Comparison of ENCODE assay signal across 18 cellular contexts in the genomic region with DNA sequence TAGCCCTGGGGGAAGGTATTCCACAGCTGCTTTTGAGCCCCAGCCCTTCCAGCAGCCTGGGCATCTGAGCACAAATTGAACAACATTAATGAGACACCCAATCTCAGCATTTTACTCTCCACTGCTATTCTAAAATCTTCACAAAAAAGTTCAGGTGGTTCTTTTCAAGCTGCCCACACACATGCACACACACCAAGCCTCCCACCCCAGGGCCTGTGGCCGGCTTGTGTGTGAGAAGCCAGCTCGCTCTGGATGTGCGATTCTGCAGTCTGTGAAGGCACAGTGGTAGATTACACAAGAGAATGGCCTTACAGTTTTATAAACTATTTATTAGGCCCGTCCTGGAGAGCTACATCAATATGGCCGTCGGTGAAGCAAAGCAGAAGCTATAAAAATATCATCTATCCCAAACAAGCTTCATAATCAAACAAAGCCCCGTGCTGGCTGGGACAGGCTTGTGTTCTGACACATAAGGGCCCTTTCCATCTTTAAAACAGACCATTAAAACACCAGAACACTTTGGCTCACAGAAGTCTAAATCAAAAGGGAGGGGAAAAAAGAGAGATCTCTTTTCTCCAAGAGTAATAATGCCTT.
DNase-seq lines count a peak whose midpoint lies in the region; ATAC-seq, FAIRE-seq and TF ChIP-seq lines count a peak whose summit lies in the region.
"Had no signal": no experiment of that assay in that cellular context is flagged by ENCODE, and none has a peak within 500 bp of the region (broad histone marks: within the 10 kb centered on the region; RNA-seq: fewer than 3 reads in every experiment).

No MANE protein-coding gene starts in this region.

- H3K4me1 Mint-ChIP-seq in CD4-positive, alpha-beta T cell (ENCODE audit: low read depth), result no peaks in the 10 kb centered on the region
- H3K4me1 Mint-ChIP-seq: B cell; CD8-positive, alpha-beta memory T cell had no signal

- H3K4me3 ChIP-seq in prostate gland, result no peak overlapping the region
- H3K4me3 ChIP-seq: BLaER1 treated with 17β-estradiol and CSF1 and Interleukin-3, amounts not matched to agents 10 nM and 100 nM; GM23248 had no signal

- H3K27ac ChIP-seq in cingulate gyrus (ENCODE audit: low read depth, low read length) (peak overlapping the region; percentile 19), prostate gland (no peak overlapping the region)
- no peak overlapping the region for H3K27ac ChIP-seq in CD4-positive, alpha-beta T cell (ENCODE audit: low read depth, low read length)
- H3K27ac ChIP-seq: BLaER1 treated with 17β-estradiol and CSF1 and Interleukin-3, amounts not matched to agents 10 nM and 100 nM; GM23248 had no signal

- DNase-seq in mucosa of gallbladder (ENCODE audit: low spot score), result peak; percentile 14
- peak; percentile 14 for DNase-seq in prostate gland (ENCODE audit: low spot score)
- no peak for DNase-seq in GM12891 (ENCODE audit: insufficient read length, low spot score)
- DNase-seq in CD4-positive, alpha-beta T cell, result no peak
- no peak for DNase-seq in activated effector memory CD4-positive, alpha-beta T cell treated with Interleukin-2 at 50 U/mL for 16 hours
- no peak for DNase-seq in NCI-H1048 (lab: John Stamatoyannopoulos, UW)
- DNase-seq: CD8-positive, alpha-beta memory T cell; COR-L47; DMS 273 treated with DMSO at 0.1 percent for 48 hours; GM23248; HCEC 1CT had no signal

- TF ChIP-seq CTCF in prostate gland (IDR thresholded peaks at IDR 0.05), result no peak
- no peak for TF ChIP-seq CTCF in CD4-positive, alpha-beta T cell (IDR thresholded peaks at IDR 0.05)

- TF ChIP-seq POLR2A in prostate gland (IDR thresholded peaks at IDR 0.05) (no peak), GM12891 (IDR thresholded peaks at IDR 0.05; ENCODE audit: low read depth, low read length) (no peak)

- POLR2A ChIA-PET in CD4-positive, alpha-beta T cell (lab: Charles Lee), result no interaction called here

- H3K36me3 Mint-ChIP-seq in CD4-positive, alpha-beta T cell (ENCODE audit: low read depth), result no peaks in the 10 kb centered on the region
- H3K36me3 Mint-ChIP-seq: CD8-positive, alpha-beta memory T cell had no signal

- H3K36me3 ChIP-seq in prostate gland, result no peaks in the 10 kb centered on the region
- H3K36me3 ChIP-seq: BLaER1 treated with 17β-estradiol and CSF1 and Interleukin-3, amounts not matched to agents 10 nM and 100 nM had no signal

- intact Hi-C loops in prostate gland (cut with DNase I), result no loop called here
- intact Hi-C loops in CD4-positive, alpha-beta T cell (cut with DNase I, micrococcal nuclease), result no loop called here

- no peaks in the 10 kb centered on the region for H3K27me3 Mint-ChIP-seq in CD4-positive, alpha-beta T cell
- H3K27me3 Mint-ChIP-seq: B cell; CD8-positive, alpha-beta memory T cell had no signal

- CTCF ChIA-PET in CD4-positive, alpha-beta T cell (lab: Charles Lee), result no interaction called here

- no peaks in the 10 kb centered on the region for H3K9me3 Mint-ChIP-seq in CD4-positive, alpha-beta T cell

- no peak overlapping the region for H3K4me3 Mint-ChIP-seq in CD4-positive, alpha-beta T cell
- H3K4me3 Mint-ChIP-seq: B cell; CD8-positive, alpha-beta memory T cell had no signal

- FAIRE-seq in GM12891 (lab: Jason Lieb, UNC), result no peak
- FAIRE-seq: G401.6, GM12892, GM18507, H54 had no signal

- 11% methylated on average over 7 of the region's 7 CpGs for WGBS in prostate gland

- no peak overlapping the region for H3K27ac Mint-ChIP-seq in CD4-positive, alpha-beta T cell
- H3K27ac Mint-ChIP-seq: B cell; CD8-positive, alpha-beta memory T cell had no signal

- no peak for ATAC-seq in CD4-positive, alpha-beta T cell (ENCODE audit: poor library complexity)

- no peaks in the 10 kb centered on the region for H3K4me1 ChIP-seq in prostate gland (replicated peaks)
- H3K4me1 ChIP-seq: BLaER1 treated with 17β-estradiol and CSF1 and Interleukin-3, amounts not matched to agents 10 nM and 100 nM had no signal

- no peaks in the 10 kb centered on the region for H3K27me3 ChIP-seq in prostate gland (replicated peaks; ENCODE audit: insufficient read depth)
- H3K27me3 ChIP-seq in CD4-positive, alpha-beta T cell (ENCODE audit: control insufficient read depth, insufficient read depth, low read length), result no peaks in the 10 kb centered on the region
- H3K27me3 ChIP-seq: BLaER1 treated with 17β-estradiol and CSF1 and Interleukin-3, amounts not matched to agents 10 nM and 100 nM had no signal

- no peaks in the 10 kb centered on the region for H3K9me3 ChIP-seq in prostate gland
- no peaks in the 10 kb centered on the region for H3K9me3 ChIP-seq in CD4-positive, alpha-beta T cell (ENCODE audit: control insufficient read depth, low read length)
- H3K9me3 ChIP-seq: BLaER1 treated with 17β-estradiol and CSF1 and Interleukin-3, amounts not matched to agents 10 nM and 100 nM had no signal

TF ChIP-seq in GM12891, 5 proteins besides CTCF, POLR2A, EP300 and RAD21:
- no peak for TF ChIP-seq POU2F2 (IDR thresholded peaks at IDR 0.05; ENCODE audit: low read depth, low read length)
- TF ChIP-seq TAF1 (IDR thresholded peaks at IDR 0.05; ENCODE audit: low read depth, low read length), result no peak
- no peak for TF ChIP-seq SPI1 (IDR thresholded peaks at IDR 0.05; ENCODE audit: low read depth, low read length)
- no peak for TF ChIP-seq POLR2AphosphoS5 (IDR thresholded peaks at IDR 0.05; ENCODE audit: low read depth, low read length)

Comparison
In these comparisons a context has a peak if more than half of its experiments do, and no peak if none do; other contexts are left out.
1. DNase-seq: peak in mucosa of gallbladder (single experiment) and prostate gland (single experiment); none in GM12891 (single experiment), CD4-positive, alpha-beta T cell (0 of 10), activated effector memory CD4-positive, alpha-beta T cell treated with Interleukin-2 at 50 U/mL for 16 hours (single experiment) and NCI-H1048 (single experiment).